In genomic region chr21:26391166-26391565, GRCh38 we compare ENCODE assay signal across 27 cellular contexts.
DNase-seq lines count a peak whose midpoint lies in the region; ATAC-seq and TF ChIP-seq lines count a peak whose summit lies in the region.
"Had no signal": no experiment of that assay in that cellular context is flagged by ENCODE, and none has a peak within 500 bp of the region (broad histone marks: within the 10 kb centered on the region; RNA-seq: fewer than 3 reads in every experiment).

No MANE protein-coding gene starts in this region.

- TF ChIP-seq CTCF in OCI-LY1 (IDR thresholded peaks at IDR 0.05; ENCODE audit: low read length): no peak
- no peak for TF ChIP-seq CTCF in epithelial cell of esophagus (IDR thresholded peaks at IDR 0.05; ENCODE audit: insufficient read depth, low read depth, low read length, missing control alignments)
- no peak for TF ChIP-seq CTCF in nephron (IDR thresholded peaks at IDR 0.05; ENCODE audit: unreplicated experiment in 3 of 3)

- H2AFZ ChIP-seq in OCI-LY1 (ENCODE audit: low read length): peak overlapping the region; percentile 84

- H3K36me3 Mint-ChIP-seq in nephron (ENCODE audit: low read depth): no peaks in the 10 kb centered on the region
- H3K36me3 Mint-ChIP-seq in activated naive CD4-positive, alpha-beta T cell treated with anti-CD3 and anti-CD28 coated beads, Interleukin-2, amount 10 ng/mL, durations not matched to agents 7 days and 5 days: no peaks in the 10 kb centered on the region
- H3K36me3 Mint-ChIP-seq: stimulated activated effector memory CD8-positive, alpha-beta T cell treated with anti-CD3 and anti-CD28 coated beads, Interleukin-12 subunit alpha, Interleukin-12 subunit beta, amount 100 ng/mL, for 72 hours had no signal

- peaks cover 32% of the 10 kb centered on the region for H3K4me1 Mint-ChIP-seq in nephron
- H3K4me1 Mint-ChIP-seq in activated naive CD4-positive, alpha-beta T cell treated with anti-CD3 and anti-CD28 coated beads, Interleukin-2, amount 10 ng/mL, durations not matched to agents 7 days and 5 days: no peaks in the 10 kb centered on the region
- H3K4me1 Mint-ChIP-seq: activated CD4-positive, alpha-beta memory T cell treated with anti-CD3 and anti-CD28 coated beads, Interleukin-2, amount 10 ng/mL, durations not matched to agents 7 days and 5 days; activated naive CD8-positive, alpha-beta T cell treated with anti-CD3 and anti-CD28 coated beads, Interleukin-2, amount 50 U/mL, for 24 hours; IgD-negative memory B cell; stimulated activated effector memory CD8-positive, alpha-beta T cell treated with anti-CD3 and anti-CD28 coated beads, Interleukin-12 subunit alpha, Interleukin-12 subunit beta, amount 100 ng/mL, for 72 hours had no signal

- peak overlapping the region; percentile 60 for H3K9ac ChIP-seq in OCI-LY1 (ENCODE audit: low read length)

- H4K20me1 ChIP-seq in OCI-LY1 (ENCODE audit: insufficient read depth, low read length): no peaks in the 10 kb centered on the region

- peaks cover 7% of the 10 kb centered on the region; the same call in 1 of the 2 replicates for H3K9me3 ChIP-seq in OCI-LY1 (ENCODE audit: low read length)
- H3K9me3 ChIP-seq: gastrocnemius medialis, lower lobe of right lung, neutrophil, SJSA1 had no signal

- H3K4me2 ChIP-seq in OCI-LY1 (ENCODE audit: low read length): peak overlapping the region; percentile 30

- no peaks in the 10 kb centered on the region; the same call in 1 of the 2 replicates for H3K36me3 ChIP-seq in OCI-LY1 (ENCODE audit: insufficient read depth, low read length)
- H3K36me3 ChIP-seq: gastrocnemius medialis, lower lobe of right lung, neutrophil, SJSA1 had no signal

- peak; percentile 35 for DNase-seq in Ammon's horn (ENCODE audit: low spot score)
- DNase-seq in epithelial cell of esophagus (ENCODE audit: low read depth): peak; percentile 48
- DNase-seq in NCI-H187 treated with DMSO at 0.1 percent for 48 hours (lab: John Stamatoyannopoulos, UW): no peak
- DNase-seq in activated naive CD4-positive, alpha-beta T cell treated with anti-CD3 and anti-CD28 coated beads, Interleukin-2, amount 10 ng/mL, durations not matched to agents 7 days and 5 days: no peak
- DNase-seq: activated CD4-positive, alpha-beta memory T cell treated with anti-CD3 and anti-CD28 coated beads, Interleukin-2, amount 10 ng/mL, durations not matched to agents 7 days and 5 days; activated CD4-positive, CD25-positive, alpha-beta regulatory T cell treated with anti-CD3 and anti-CD28 coated beads, Interleukin-2, amount 50 U/mL, for 72 hours; activated effector memory CD4-positive, alpha-beta T cell treated with anti-CD3 and anti-CD28 coated beads, Interleukin-2, amount 50 U/mL, for 16 hours; activated naive CD8-positive, alpha-beta T cell treated with anti-CD3 and anti-CD28 coated beads, Interleukin-2, amount 50 U/mL, for 24 hours; activated T-cell treated with anti-CD3 and anti-CD28 coated beads for 4 hours; Calu3; effector memory CD4-positive, alpha-beta T cell; gastrocnemius medialis; islet precursor cell; lower lobe of right lung; NCI-H1105; NCI-H2081 treated with DMSO at 0.1 percent for 48 hours; NCI-H510A; T-helper 1 cell had no signal

- H3K79me2 ChIP-seq in OCI-LY1 (ENCODE audit: insufficient read depth, low read length): no peaks in the 10 kb centered on the region

- CTCF ChIA-PET in activated naive CD4-positive, alpha-beta T cell treated with anti-CD3 and anti-CD28 coated beads, Interleukin-2, amount 10 ng/mL, durations not matched to agents 7 days and 5 days (lab: Charles Lee): no interaction called here

- H3K9me3 Mint-ChIP-seq in nephron: peaks cover 2% of the 10 kb centered on the region
- no peaks in the 10 kb centered on the region for H3K9me3 Mint-ChIP-seq in activated naive CD4-positive, alpha-beta T cell treated with anti-CD3 and anti-CD28 coated beads, Interleukin-2, amount 10 ng/mL, durations not matched to agents 7 days and 5 days
- H3K9me3 Mint-ChIP-seq: activated naive CD8-positive, alpha-beta T cell treated with anti-CD3 and anti-CD28 coated beads, Interleukin-2, amount 50 U/mL, for 24 hours; stimulated activated effector memory CD8-positive, alpha-beta T cell treated with anti-CD3 and anti-CD28 coated beads, Interleukin-12 subunit alpha, Interleukin-12 subunit beta, amount 100 ng/mL, for 72 hours had no signal

- ATAC-seq in HG03378 (IDR thresholded peaks at IDR 0.05; ENCODE audit: unreplicated experiment): no peak
- ATAC-seq in HG03565 (IDR thresholded peaks at IDR 0.05; ENCODE audit: unreplicated experiment): no peak
- ATAC-seq: activated naive CD8-positive, alpha-beta T cell treated with anti-CD3 and anti-CD28 coated beads, Interleukin-2, amount 50 U/mL, for 24 hours; esophagus mucosa; gastrocnemius medialis; lower lobe of right lung; stimulated activated effector memory CD8-positive, alpha-beta T cell treated with anti-CD3 and anti-CD28 coated beads, Interleukin-12 subunit alpha, Interleukin-12 subunit beta, amount 100 ng/mL, for 72 hours had no signal

- no peaks in the 10 kb centered on the region for H3F3A ChIP-seq in OCI-LY1 (ENCODE audit: insufficient read depth, low read length)

- no peaks in the 10 kb centered on the region for H3K27me3 ChIP-seq in OCI-LY1 (ENCODE audit: insufficient read depth, low read length)
- H3K27me3 ChIP-seq: gastrocnemius medialis, SJSA1 had no signal

- peaks cover 37% of the 10 kb centered on the region for H3K4me1 ChIP-seq in OCI-LY1 (ENCODE audit: insufficient read depth, low read length, severe bottlenecking)
- H3K4me1 ChIP-seq: gastrocnemius medialis, lower lobe of right lung had no signal

- H3K27ac Mint-ChIP-seq in nephron: peak overlapping the region; percentile 2 to 83 (median 47)
- no peak overlapping the region for H3K27ac Mint-ChIP-seq in activated naive CD4-positive, alpha-beta T cell treated with anti-CD3 and anti-CD28 coated beads, Interleukin-2, amount 10 ng/mL, durations not matched to agents 7 days and 5 days
- H3K27ac Mint-ChIP-seq: activated CD4-positive, alpha-beta memory T cell treated with anti-CD3 and anti-CD28 coated beads, Interleukin-2, amount 10 ng/mL, durations not matched to agents 7 days and 5 days; activated naive CD8-positive, alpha-beta T cell treated with anti-CD3 and anti-CD28 coated beads, Interleukin-2, amount 50 U/mL, for 24 hours; IgD-negative memory B cell; stimulated activated effector memory CD8-positive, alpha-beta T cell treated with anti-CD3 and anti-CD28 coated beads, Interleukin-12 subunit alpha, Interleukin-12 subunit beta, amount 100 ng/mL, for 72 hours had no signal

- H3K27me3 Mint-ChIP-seq in nephron (ENCODE audit: low read depth): no peaks in the 10 kb centered on the region
- H3K27me3 Mint-ChIP-seq in activated naive CD4-positive, alpha-beta T cell treated with anti-CD3 and anti-CD28 coated beads, Interleukin-2, amount 10 ng/mL, durations not matched to agents 7 days and 5 days: no peaks in the 10 kb centered on the region
- H3K27me3 Mint-ChIP-seq: activated CD4-positive, alpha-beta memory T cell treated with anti-CD3 and anti-CD28 coated beads, Interleukin-2, amount 10 ng/mL, durations not matched to agents 7 days and 5 days; activated naive CD8-positive, alpha-beta T cell treated with anti-CD3 and anti-CD28 coated beads, Interleukin-2, amount 50 U/mL, for 24 hours had no signal

- H3K4me3 Mint-ChIP-seq in nephron: no peak overlapping the region
- H3K4me3 Mint-ChIP-seq in activated naive CD4-positive, alpha-beta T cell treated with anti-CD3 and anti-CD28 coated beads, Interleukin-2, amount 10 ng/mL, durations not matched to agents 7 days and 5 days: no peak overlapping the region
- H3K4me3 Mint-ChIP-seq: activated CD4-positive, alpha-beta memory T cell treated with anti-CD3 and anti-CD28 coated beads, Interleukin-2, amount 10 ng/mL, durations not matched to agents 7 days and 5 days; activated naive CD8-positive, alpha-beta T cell treated with anti-CD3 and anti-CD28 coated beads, Interleukin-2, amount 50 U/mL, for 24 hours; IgD-negative memory B cell; stimulated activated effector memory CD8-positive, alpha-beta T cell treated with anti-CD3 and anti-CD28 coated beads, Interleukin-12 subunit alpha, Interleukin-12 subunit beta, amount 100 ng/mL, for 72 hours had no signal

- no peaks in the 10 kb centered on the region for H3K9me2 ChIP-seq in OCI-LY1 (ENCODE audit: low read depth, low read length)

- no peak overlapping the region for H3K4me3 ChIP-seq in OCI-LY1 (ENCODE audit: low read depth, low read length, poor library complexity, severe bottlenecking)
- H3K4me3 ChIP-seq in epithelial cell of esophagus (ENCODE audit: low read length): no peak overlapping the region
- H3K4me3 ChIP-seq: gastrocnemius medialis, lower lobe of right lung, SJSA1 had no signal

- peak overlapping the region; percentile 98 for H3K27ac ChIP-seq in OCI-LY1 (ENCODE audit: low read depth, low read length, poor library complexity, severe bottlenecking)
- H3K27ac ChIP-seq: gastrocnemius medialis, lower lobe of right lung, neutrophil had no signal

Comparison
In these comparisons a context has a peak if more than half of its experiments do, and no peak if none do; other contexts are left out.
1. DNase-seq: peak in Ammon's horn (single experiment) and epithelial cell of esophagus (single experiment); none in NCI-H187 treated with DMSO at 0.1 percent for 48 hours (single experiment) and activated naive CD4-positive, alpha-beta T cell treated with anti-CD3 and anti-CD28 coated beads, Interleukin-2, amount 10 ng/mL, durations not matched to agents 7 days and 5 days (single experiment).